ENCODE assay signal across 22 cellular contexts in genomic region chr5:124103671-124104070, GRCh38.
DNase-seq lines count a peak whose midpoint lies in the region; ATAC-seq and TF ChIP-seq lines count a peak whose summit lies in the region.
"Had no signal": no experiment of that assay in that cellular context is flagged by ENCODE, and none has a peak within 500 bp of the region (broad histone marks: within the 10 kb centered on the region; RNA-seq: fewer than 3 reads in every experiment).

No MANE protein-coding gene starts in this region.

- no peaks in the 10 kb centered on the region for H3K9me3 ChIP-seq in GM23248 (ENCODE audit: low read depth)
- no peaks in the 10 kb centered on the region for H3K9me3 ChIP-seq in mesenchymal stem cell (ENCODE audit: control insufficient read depth, low read length)
- H3K9me3 ChIP-seq: psoas muscle had no signal

- no peaks in the 10 kb centered on the region for H3K79me1 ChIP-seq in mesenchymal stem cell (replicated peaks; ENCODE audit: low read length, poor library complexity, severe bottlenecking)

- H2AFZ ChIP-seq in GM23248: no peak overlapping the region
- H2AFZ ChIP-seq in mesenchymal stem cell (ENCODE audit: low read depth, low read length): no peak overlapping the region
- H2AFZ ChIP-seq: PC-9 had no signal

- no peaks in the 10 kb centered on the region for H3K9me2 ChIP-seq in GM23248 (ENCODE audit: insufficient read depth)

- no peaks in the 10 kb centered on the region for H3K79me2 ChIP-seq in GM23248 (ENCODE audit: insufficient read depth)

- no peak for TF ChIP-seq CTCF in RWPE1 (conservative IDR thresholded peaks at IDR 0.05; ENCODE audit: low read depth)

- H3K36me3 ChIP-seq in GM23248 (ENCODE audit: low read depth) (no peaks in the 10 kb centered on the region), mesenchymal stem cell (ENCODE audit: control insufficient read depth in 1 of 2, insufficient read depth in 2 of 2, low read depth in 1 of 2, low read length in 2 of 2) (no peaks in the 10 kb centered on the region)

- H3K27me3 ChIP-seq in GM23248 (replicated peaks; ENCODE audit: insufficient read depth) (no peaks in the 10 kb centered on the region), mesenchymal stem cell (ENCODE audit: control insufficient read depth in 1 of 2, insufficient read depth in 1 of 2, low read length in 2 of 2) (no peaks in the 10 kb centered on the region)

- no peaks in the 10 kb centered on the region for H4K20me1 ChIP-seq in GM23248 (ENCODE audit: insufficient read depth)

- no peak overlapping the region for H4K91ac ChIP-seq in mesenchymal stem cell (ENCODE audit: low read length)

- in situ Hi-C loops in GM23248 (cut with MboI): no loop called here

- no peak overlapping the region for H3K18ac ChIP-seq in mesenchymal stem cell (ENCODE audit: low read depth in 1 of 2, low read length in 2 of 2)

- DNase-seq in GM23248 (peak; percentile 52), RWPE1 (ENCODE audit: low spot score) (peak; percentile 34), mesenchymal stem cell (peak; percentile 37), hippocampal formation (lab: John Stamatoyannopoulos, UW) (no peak), DMS153 treated with DMSO at 0.1 percent for 48 hours (lab: John Stamatoyannopoulos, UW; ENCODE audit: unreplicated experiment) (no peak)
- DNase-seq in activated CD4-positive, alpha-beta T cell treated with anti-CD3 and anti-CD28 coated beads for 1 hour: no peak
- DNase-seq: activated CD4-positive, alpha-beta T cell treated with anti-CD3 and anti-CD28 coated beads, Interleukin-2, amount 50 U/mL, for 1 hour; activated CD8-positive, alpha-beta memory T cell treated with anti-CD3 and anti-CD28 coated beads, Interleukin-2, amount 50 U/mL, for 4 hours; activated effector memory CD4-positive, alpha-beta T cell treated with anti-CD3 and anti-CD28 coated beads, Interleukin-2, amount 50 U/mL, for 16 hours; activated naive CD8-positive, alpha-beta T cell treated with anti-CD3 and anti-CD28 coated beads, Interleukin-2, amount 50 U/mL, for 24 hours; caudate nucleus; dermis blood vessel endothelial cell; hypothalamus; KG1; NCI-H187 treated with DMSO at 0.1 percent for 48 hours; NCI-H345; PC-9; psoas muscle; stimulated activated CD4-positive, alpha-beta T cell treated with anti-CD3 and anti-CD28 coated beads, Interleukin-2, amount 100 ng/mL, for 48 hours; stimulated activated naive CD4-positive, alpha-beta T cell treated with Interleukin-2 at 50 U/mL for 16 hours had no signal

- WGBS in GM23248 (ENCODE audit: low coverage in 1 of 2, low lambda C conversion rate in 2 of 2, missing lambda C conversion rate in 2 of 2), 2 experiments: 0 to 14% methylated on average over 1 of the region's 1 CpG
- WGBS in mesenchymal stem cell: 54% methylated on average over 1 of the region's 1 CpG

- H3K14ac ChIP-seq in mesenchymal stem cell (ENCODE audit: low read length in 2 of 2): no peak overlapping the region

- no peak overlapping the region for H2BK5ac ChIP-seq in mesenchymal stem cell (ENCODE audit: low read depth, low read length, poor library complexity, severe bottlenecking)

- H2AK5ac ChIP-seq in mesenchymal stem cell (ENCODE audit: low read length, severe bottlenecking): no peak overlapping the region

- no peak overlapping the region for H3K4ac ChIP-seq in mesenchymal stem cell (ENCODE audit: low read depth in 1 of 2, low read length in 2 of 2)

- H3K4me2 ChIP-seq in GM23248 (ENCODE audit: unreplicated experiment) (no peak overlapping the region), mesenchymal stem cell (ENCODE audit: low read length, poor library complexity, severe bottlenecking) (no peak overlapping the region)
- H3K4me2 ChIP-seq: PC-9 had no signal

- ATAC-seq in esophagus mucosa: peak; percentile 65
- no peak for ATAC-seq in GM18867 (IDR thresholded peaks at IDR 0.05; ENCODE audit: unreplicated experiment)
- ATAC-seq: activated naive CD8-positive, alpha-beta T cell treated with anti-CD3 and anti-CD28 coated beads, Interleukin-2, amount 50 U/mL, for 24 hours; psoas muscle had no signal

- H3K9ac ChIP-seq in GM23248: no peak overlapping the region
- no peak overlapping the region for H3K9ac ChIP-seq in mesenchymal stem cell (ENCODE audit: low read length)

- H3K4me3 ChIP-seq in GM23248 (no peak overlapping the region), mesenchymal stem cell (ENCODE audit: insufficient read depth in 1 of 2, low read depth in 1 of 2, low read length in 2 of 2) (no peak overlapping the region)
- H3K4me3 ChIP-seq: PC-9, psoas muscle had no signal

- no peak overlapping the region for H4K8ac ChIP-seq in mesenchymal stem cell (ENCODE audit: low read length)

- POLR2A ChIA-PET in RWPE1 (lab: Yijun Ruan, JAX; ENCODE audit: low non-redundant PET): no interaction called here

- CTCF ChIA-PET in RWPE1 (lab: Yijun Ruan, JAX): interaction anchor here (0.6 to 0.7 kb wide), 3 partner anchors 42 to 464 kb away, joined by 4 to 9 read pairs (median 4); no protein-coding TSS in a partner anchor

- no peak overlapping the region for H3K23ac ChIP-seq in mesenchymal stem cell (ENCODE audit: low read length in 2 of 2)

- no peak overlapping the region for H2BK120ac ChIP-seq in mesenchymal stem cell (ENCODE audit: low read depth, low read length)

- no peak overlapping the region for H3K27ac ChIP-seq in GM23248
- no peak overlapping the region for H3K27ac ChIP-seq in RWPE1
- no peak overlapping the region for H3K27ac ChIP-seq in mesenchymal stem cell (ENCODE audit: low read length, poor library complexity, severe bottlenecking)
- H3K27ac ChIP-seq: PC-9, psoas muscle had no signal

- no peak overlapping the region for H2BK15ac ChIP-seq in mesenchymal stem cell (ENCODE audit: low read depth, poor library complexity, severe bottlenecking)

- no peaks in the 10 kb centered on the region for H3F3A ChIP-seq in GM23248 (ENCODE audit: insufficient read depth)

- no peaks in the 10 kb centered on the region for H3K4me1 ChIP-seq in GM23248 (ENCODE audit: insufficient read depth)
- peaks cover 3% of the 10 kb centered on the region for H3K4me1 ChIP-seq in mesenchymal stem cell (ENCODE audit: control insufficient read depth, insufficient read depth, low read depth, low read length)
- H3K4me1 ChIP-seq: psoas muscle had no signal

- H2BK12ac ChIP-seq in mesenchymal stem cell (ENCODE audit: low read length in 2 of 2): no peak overlapping the region

Comparison
In these comparisons a context has a peak if more than half of its experiments do, and no peak if none do; other contexts are left out.
1. DNase-seq: peak in GM23248 (single experiment), RWPE1 (single experiment) and mesenchymal stem cell (single experiment); none in activated CD4-positive, alpha-beta T cell treated with anti-CD3 and anti-CD28 coated beads for 1 hour (single experiment), hippocampal formation (0 of 2) and DMS153 treated with DMSO at 0.1 percent for 48 hours (single experiment).